1 cellular context compared by ENCODE assay signal in genomic region chr17:3885271-3885670, GRCh38.
TF ChIP-seq lines count a peak whose summit lies in the region.

No MANE protein-coding gene starts in this region.

TF ChIP-seq in endothelial cell of umbilical vein, 7 proteins besides CTCF, POLR2A, EP300 and RAD21:
- TF ChIP-seq POLR2AphosphoS5 (IDR thresholded peaks at IDR 0.05; ENCODE audit: insufficient read depth, low read depth, low read length) (no peak), FOS (IDR thresholded peaks at IDR 0.05; ENCODE audit: borderline replicate concordance, insufficient read depth, low read length) (no peak), GATA2 (IDR thresholded peaks at IDR 0.05; ENCODE audit: insufficient read depth, insufficient read length, low read depth, low read length) (no peak), EZH2 (IDR thresholded peaks at IDR 0.05; ENCODE audit: borderline replicate concordance, low read depth, low read length, severe bottlenecking) (no peak), JUN (IDR thresholded peaks at IDR 0.05; ENCODE audit: borderline replicate concordance, insufficient read depth, insufficient read length, low read depth) (no peak), MYC (IDR thresholded peaks at IDR 0.05; ENCODE audit: low read depth, low read length) (no peak), MAX (IDR thresholded peaks at IDR 0.05; ENCODE audit: insufficient read depth, insufficient read length) (no peak)
